In the genomic region with DNA sequence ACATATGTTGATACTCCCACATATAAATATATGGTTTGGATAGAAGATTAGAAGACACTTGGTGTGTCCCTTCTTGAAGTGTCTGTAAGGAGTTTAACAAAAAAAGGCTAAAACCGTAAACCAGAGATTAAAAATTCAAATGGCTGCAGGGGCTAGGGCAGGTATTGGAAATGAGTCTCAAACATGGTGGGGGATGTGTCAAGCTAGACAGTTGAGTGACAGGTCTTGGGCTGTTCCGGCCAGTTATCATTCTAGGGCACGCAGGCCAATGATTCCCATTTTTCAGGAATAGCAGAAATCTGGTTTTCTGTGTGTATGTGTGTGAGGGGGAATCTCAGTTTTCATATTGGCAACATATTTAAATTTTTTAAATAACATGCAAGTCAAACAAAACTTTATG, we compare ENCODE assay signal across 9 cellular contexts.
"Had no signal": no experiment of that assay in that cellular context is flagged by ENCODE, and none has a peak within 500 bp of the region (broad histone marks: within the 10 kb centered on the region; RNA-seq: fewer than 3 reads in every experiment).

No MANE protein-coding gene starts in this region.

- DNase-seq: H9, HCEC 1CT, HFFc6, IMR-90, KBM-7 had no signal

- H3K4me2 ChIP-seq: GM23338 had no signal

- H3K27ac ChIP-seq: HL-60 had no signal

- H2AFZ ChIP-seq: GM23338 had no signal

- H3K4me3 ChIP-seq: GM23338 had no signal

- H3K4me3 Mint-ChIP-seq: GM23338, H9, HFFc6 had no signal

- H3K27ac Mint-ChIP-seq: GM23338, HFFc6 had no signal

- FAIRE-seq: H1, H54 had no signal

- H3K9me3 Mint-ChIP-seq: GM23338, H9, HFFc6 had no signal

- ATAC-seq: GM23338 had no signal
